ENCODE assay signal across 1 cellular context in genomic region chr12:54393743-54394142, GRCh38.
TF ChIP-seq lines count a peak whose summit lies in the region.

No MANE protein-coding gene starts in this region.

TF ChIP-seq in GM23338, 12 proteins besides CTCF, POLR2A, EP300 and RAD21 (continued from another document):
- TF ChIP-seq REST (IDR thresholded peaks at IDR 0.05; ENCODE audit: unreplicated experiment) (no peak), NANOG (IDR thresholded peaks at IDR 0.05; ENCODE audit: borderline replicate concordance) (no peak), ZNF331 (CRISPR knock-in tag; IDR thresholded peaks at IDR 0.05; ENCODE audit: low read depth) (no peak), ZNF462 (CRISPR knock-in tag; IDR thresholded peaks at IDR 0.05) (no peak), POLR2AphosphoS5 (IDR thresholded peaks at IDR 0.05; ENCODE audit: low read depth) (no peak), ETS1 (IDR thresholded peaks at IDR 0.05) (no peak), CREB1 (CRISPR knock-in tag; IDR thresholded peaks at IDR 0.05; ENCODE audit: low read depth) (no peak), JUNB (IDR thresholded peaks at IDR 0.05; ENCODE audit: unreplicated experiment) (no peak)
